ENCODE assay signal across 1 cellular context in the genomic region with DNA sequence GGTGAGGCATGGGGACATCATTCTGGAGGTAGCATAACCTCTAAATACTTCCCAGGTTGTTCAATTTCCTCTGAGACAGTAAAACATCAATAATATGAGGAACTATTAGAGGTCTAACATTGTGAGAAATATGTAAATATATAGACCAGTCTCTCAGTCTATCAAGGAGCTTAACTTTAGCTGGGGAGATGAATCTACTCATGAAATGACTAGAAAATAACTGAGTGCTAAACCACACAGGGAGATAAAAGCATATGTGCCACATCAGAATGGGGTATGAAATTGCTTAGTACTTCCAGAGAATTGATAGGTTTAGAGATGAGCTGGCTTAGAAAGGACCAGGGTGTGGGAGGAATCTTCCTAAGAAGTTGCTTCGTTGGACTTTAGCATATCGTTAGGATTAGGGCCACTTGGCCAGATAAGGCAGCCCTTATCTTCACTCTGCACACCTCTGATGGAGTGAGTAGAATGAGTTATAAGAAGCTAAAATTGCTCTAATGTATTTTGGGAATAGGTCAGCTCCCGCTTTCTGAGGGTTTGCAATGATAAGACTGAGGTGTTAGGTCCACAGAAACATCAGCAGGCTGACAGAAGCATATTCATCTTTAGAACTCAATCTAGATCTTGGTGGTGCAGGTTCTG.
TF ChIP-seq lines count a peak whose summit lies in the region.

No MANE protein-coding gene starts in this region.

TF ChIP-seq in K562, 482 proteins besides CTCF, POLR2A, EP300 and RAD21 (continued from another document):
- TF ChIP-seq, protein P1, sequence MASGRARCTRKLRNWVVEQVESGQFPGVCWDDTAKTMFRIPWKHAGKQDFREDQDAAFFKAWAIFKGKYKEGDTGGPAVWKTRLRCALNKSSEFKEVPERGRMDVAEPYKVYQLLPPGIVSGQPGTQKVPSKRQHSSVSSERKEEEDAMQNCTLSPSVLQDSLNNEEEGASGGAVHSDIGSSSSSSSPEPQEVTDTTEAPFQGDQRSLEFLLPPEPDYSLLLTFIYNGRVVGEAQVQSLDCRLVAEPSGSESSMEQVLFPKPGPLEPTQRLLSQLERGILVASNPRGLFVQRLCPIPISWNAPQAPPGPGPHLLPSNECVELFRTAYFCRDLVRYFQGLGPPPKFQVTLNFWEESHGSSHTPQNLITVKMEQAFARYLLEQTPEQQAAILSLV (tag; IDR thresholded peaks at IDR 0.05): no peak
- TF ChIP-seq DIDO1 (tag; IDR thresholded peaks at IDR 0.05; ENCODE audit: low read depth) (no peak), NCOR1 (IDR thresholded peaks at IDR 0.05) (peak; percentile 81), ELF4 (CRISPR knock-in tag; IDR thresholded peaks at IDR 0.05) (no peak), SMARCA4 (IDR thresholded peaks at IDR 0.05) (peak; percentile 93), HLTF (IDR thresholded peaks at IDR 0.05) (no peak), HEY1 (CRISPR knock-in tag; IDR thresholded peaks at IDR 0.05; ENCODE audit: borderline replicate concordance) (no peak), JUN (IDR thresholded peaks at IDR 0.05; ENCODE audit: borderline replicate concordance, low read depth, low read length) (peak; percentile 50; the same call in 1 of the 2 replicates), JUN (CRISPR knock-in tag; IDR thresholded peaks at IDR 0.05; ENCODE audit: borderline replicate concordance) (no peak), ZBTB1 (CRISPR knock-in tag; IDR thresholded peaks at IDR 0.05; ENCODE audit: borderline replicate concordance, low read depth) (no peak), TCF7L2 (IDR thresholded peaks at IDR 0.05; ENCODE audit: low read depth, low read length) (no peak), ZNF778 (CRISPR knock-in tag; IDR thresholded peaks at IDR 0.05) (no peak), ARNT (IDR thresholded peaks at IDR 0.05) (peak in 1 of 2 experiments; percentile 71; a peak in 1 of 4 replicates), TCF3 (CRISPR knock-in tag; IDR thresholded peaks at IDR 0.05) (peak; percentile 87), KHSRP (IDR thresholded peaks at IDR 0.05) (no peak), ZNF324 (CRISPR knock-in tag; IDR thresholded peaks at IDR 0.05) (no peak), HDGF (IDR thresholded peaks at IDR 0.05) (no peak), BCOR (IDR thresholded peaks at IDR 0.05) (0 out of 2 replicates have a peak, but pooled peaks have one; percentile 57), ZNF699 (CRISPR knock-in tag; IDR thresholded peaks at IDR 0.05; ENCODE audit: insufficient replicate concordance) (no peak), SMARCB1 (IDR thresholded peaks at IDR 0.05; ENCODE audit: insufficient read length, low read depth) (no peak), ZNF766 (CRISPR knock-in tag; conservative IDR thresholded peaks at IDR 0.05) (no peak), MECOM (CRISPR knock-in tag; IDR thresholded peaks at IDR 0.05) (peak; percentile 75; the same call in 1 of the 2 replicates), CHD1 (IDR thresholded peaks at IDR 0.05; ENCODE audit: low read length) (no peak), ZNF224 (CRISPR knock-in tag; IDR thresholded peaks at IDR 0.05) (no peak), HMGN3 (IDR thresholded peaks at IDR 0.05; ENCODE audit: borderline replicate concordance, extremely low read depth, insufficient read length, low read depth, low read length) (peak; percentile 84), MEIS2 (IDR thresholded peaks at IDR 0.05; ENCODE audit: partially characterized antibody) (peak; percentile 74)
- TF ChIP-seq, protein P2, sequence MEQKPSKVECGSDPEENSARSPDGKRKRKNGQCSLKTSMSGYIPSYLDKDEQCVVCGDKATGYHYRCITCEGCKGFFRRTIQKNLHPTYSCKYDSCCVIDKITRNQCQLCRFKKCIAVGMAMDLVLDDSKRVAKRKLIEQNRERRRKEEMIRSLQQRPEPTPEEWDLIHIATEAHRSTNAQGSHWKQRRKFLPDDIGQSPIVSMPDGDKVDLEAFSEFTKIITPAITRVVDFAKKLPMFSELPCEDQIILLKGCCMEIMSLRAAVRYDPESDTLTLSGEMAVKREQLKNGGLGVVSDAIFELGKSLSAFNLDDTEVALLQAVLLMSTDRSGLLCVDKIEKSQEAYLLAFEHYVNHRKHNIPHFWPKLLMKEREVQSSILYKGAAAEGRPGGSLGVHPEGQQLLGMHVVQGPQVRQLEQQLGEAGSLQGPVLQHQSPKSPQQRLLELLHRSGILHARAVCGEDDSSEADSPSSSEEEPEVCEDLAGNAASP (IDR thresholded peaks at IDR 0.05): no peak
- TF ChIP-seq, protein P3, sequence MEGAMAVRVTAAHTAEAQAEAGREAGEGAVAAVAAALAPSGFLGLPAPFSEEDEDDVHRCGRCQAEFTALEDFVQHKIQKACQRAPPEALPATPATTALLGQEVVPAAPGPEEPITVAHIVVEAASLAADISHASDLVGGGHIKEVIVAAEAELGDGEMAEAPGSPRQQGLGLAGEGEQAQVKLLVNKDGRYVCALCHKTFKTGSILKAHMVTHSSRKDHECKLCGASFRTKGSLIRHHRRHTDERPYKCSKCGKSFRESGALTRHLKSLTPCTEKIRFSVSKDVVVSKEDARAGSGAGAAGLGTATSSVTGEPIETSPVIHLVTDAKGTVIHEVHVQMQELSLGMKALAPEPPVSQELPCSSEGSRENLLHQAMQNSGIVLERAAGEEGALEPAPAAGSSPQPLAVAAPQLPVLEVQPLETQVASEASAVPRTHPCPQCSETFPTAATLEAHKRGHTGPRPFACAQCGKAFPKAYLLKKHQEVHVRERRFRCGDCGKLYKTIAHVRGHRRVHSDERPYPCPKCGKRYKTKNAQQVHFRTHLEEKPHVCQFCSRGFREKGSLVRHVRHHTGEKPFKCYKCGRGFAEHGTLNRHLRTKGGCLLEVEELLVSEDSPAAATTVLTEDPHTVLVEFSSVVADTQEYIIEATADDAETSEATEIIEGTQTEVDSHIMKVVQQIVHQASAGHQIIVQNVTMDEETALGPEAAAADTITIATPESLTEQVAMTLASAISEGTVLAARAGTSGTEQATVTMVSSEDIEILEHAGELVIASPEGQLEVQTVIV (CRISPR knock-in tag; IDR thresholded peaks at IDR 0.05; ENCODE audit: borderline replicate concordance): no peak
- TF ChIP-seq, protein P4, sequence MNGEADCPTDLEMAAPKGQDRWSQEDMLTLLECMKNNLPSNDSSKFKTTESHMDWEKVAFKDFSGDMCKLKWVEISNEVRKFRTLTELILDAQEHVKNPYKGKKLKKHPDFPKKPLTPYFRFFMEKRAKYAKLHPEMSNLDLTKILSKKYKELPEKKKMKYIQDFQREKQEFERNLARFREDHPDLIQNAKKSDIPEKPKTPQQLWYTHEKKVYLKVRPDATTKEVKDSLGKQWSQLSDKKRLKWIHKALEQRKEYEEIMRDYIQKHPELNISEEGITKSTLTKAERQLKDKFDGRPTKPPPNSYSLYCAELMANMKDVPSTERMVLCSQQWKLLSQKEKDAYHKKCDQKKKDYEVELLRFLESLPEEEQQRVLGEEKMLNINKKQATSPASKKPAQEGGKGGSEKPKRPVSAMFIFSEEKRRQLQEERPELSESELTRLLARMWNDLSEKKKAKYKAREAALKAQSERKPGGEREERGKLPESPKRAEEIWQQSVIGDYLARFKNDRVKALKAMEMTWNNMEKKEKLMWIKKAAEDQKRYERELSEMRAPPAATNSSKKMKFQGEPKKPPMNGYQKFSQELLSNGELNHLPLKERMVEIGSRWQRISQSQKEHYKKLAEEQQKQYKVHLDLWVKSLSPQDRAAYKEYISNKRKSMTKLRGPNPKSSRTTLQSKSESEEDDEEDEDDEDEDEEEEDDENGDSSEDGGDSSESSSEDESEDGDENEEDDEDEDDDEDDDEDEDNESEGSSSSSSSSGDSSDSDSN (IDR thresholded peaks at IDR 0.05; ENCODE audit: borderline replicate concordance in 1 of 2, low read depth in 2 of 2, low read length in 2 of 2): no peak
- TF ChIP-seq, protein P5, sequence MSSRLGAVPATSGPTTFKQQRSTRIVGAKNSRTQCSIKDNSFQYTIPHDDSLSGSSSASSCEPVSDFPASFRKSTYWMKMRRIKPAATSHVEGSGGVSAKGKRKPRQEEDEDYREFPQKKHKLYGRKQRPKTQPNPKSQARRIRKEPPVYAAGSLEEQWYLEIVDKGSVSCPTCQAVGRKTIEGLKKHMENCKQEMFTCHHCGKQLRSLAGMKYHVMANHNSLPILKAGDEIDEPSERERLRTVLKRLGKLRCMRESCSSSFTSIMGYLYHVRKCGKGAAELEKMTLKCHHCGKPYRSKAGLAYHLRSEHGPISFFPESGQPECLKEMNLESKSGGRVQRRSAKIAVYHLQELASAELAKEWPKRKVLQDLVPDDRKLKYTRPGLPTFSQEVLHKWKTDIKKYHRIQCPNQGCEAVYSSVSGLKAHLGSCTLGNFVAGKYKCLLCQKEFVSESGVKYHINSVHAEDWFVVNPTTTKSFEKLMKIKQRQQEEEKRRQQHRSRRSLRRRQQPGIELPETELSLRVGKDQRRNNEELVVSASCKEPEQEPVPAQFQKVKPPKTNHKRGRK (tag; IDR thresholded peaks at IDR 0.05): no peak
- TF ChIP-seq, protein P6, sequence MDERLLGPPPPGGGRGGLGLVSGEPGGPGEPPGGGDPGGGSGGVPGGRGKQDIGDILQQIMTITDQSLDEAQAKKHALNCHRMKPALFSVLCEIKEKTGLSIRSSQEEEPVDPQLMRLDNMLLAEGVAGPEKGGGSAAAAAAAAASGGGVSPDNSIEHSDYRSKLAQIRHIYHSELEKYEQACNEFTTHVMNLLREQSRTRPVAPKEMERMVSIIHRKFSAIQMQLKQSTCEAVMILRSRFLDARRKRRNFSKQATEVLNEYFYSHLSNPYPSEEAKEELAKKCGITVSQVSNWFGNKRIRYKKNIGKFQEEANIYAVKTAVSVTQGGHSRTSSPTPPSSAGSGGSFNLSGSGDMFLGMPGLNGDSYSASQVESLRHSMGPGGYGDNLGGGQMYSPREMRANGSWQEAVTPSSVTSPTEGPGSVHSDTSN (CRISPR knock-in tag; IDR thresholded peaks at IDR 0.05; ENCODE audit: low read depth): no peak
- TF ChIP-seq, protein P6 (tag; conservative IDR thresholded peaks at IDR 0.05; ENCODE audit: low read depth): no peak
